8 cellular contexts compared by ENCODE assay signal in genomic region chr19:58572818-58573657, GRCh38. TPM values are rescaled to one million over a fixed set of nuclear protein-coding genes. Genes with fewer than 3 reads are reported as not detected.
DNase-seq lines count a peak whose midpoint lies in the region; ATAC-seq, FAIRE-seq and TF ChIP-seq lines count a peak whose summit lies in the region.

Gene MZF1 (minus strand): TSS chr19:58573335. CDS start chr19:58571389, 1,946 bp downstream.

- peaks cover 17% of the 10 kb centered on the region for H3K4me1 Mint-ChIP-seq in GM23338
- H3K4me1 Mint-ChIP-seq in activated T-helper 17 cell treated with anti-CD3 and anti-CD28 coated beads, Interleukin-2, amount 50 U/mL, for 72 hours: peaks cover 36% of the 10 kb centered on the region

- WGBS in thyroid gland, 2 donors: 0% methylated on average over 55 to 57 of the region's 75 CpGs

- H3K36me3 ChIP-seq in GM23338 (ENCODE audit: insufficient read depth) (no peaks in the 10 kb centered on the region), MG63 (peaks cover 36% of the 10 kb centered on the region), osteoblast (ENCODE audit: insufficient read depth, low read length) (peaks cover 6% of the 10 kb centered on the region), thyroid gland (peaks cover 13 to 14% of the 10 kb centered on the region in 2 donors)

- H3K27me3 Mint-ChIP-seq in GM23338 (ENCODE audit: insufficient read depth, low read depth, poor library complexity): peaks cover 15% of the 10 kb centered on the region
- no peaks in the 10 kb centered on the region for H3K27me3 Mint-ChIP-seq in activated T-helper 17 cell treated with anti-CD3 and anti-CD28 coated beads, Interleukin-2, amount 50 U/mL, for 72 hours

- no peaks in the 10 kb centered on the region for H3K27me3 ChIP-seq in GM23338 (ENCODE audit: insufficient read depth)
- H3K27me3 ChIP-seq in MG63: no peaks in the 10 kb centered on the region
- no peaks in the 10 kb centered on the region for H3K27me3 ChIP-seq in osteoblast (ENCODE audit: insufficient read depth, low read length)
- no peaks in the 10 kb centered on the region for H3K27me3 ChIP-seq in thyroid gland

- peaks cover 15% of the 10 kb centered on the region for H3K36me3 Mint-ChIP-seq in GM23338 (ENCODE audit: low read depth)
- H3K36me3 Mint-ChIP-seq in activated T-helper 17 cell treated with anti-CD3 and anti-CD28 coated beads, Interleukin-2, amount 50 U/mL, for 72 hours (ENCODE audit: low read depth): peaks cover 54% of the 10 kb centered on the region

- H3K27ac ChIP-seq in GM23338 (ENCODE audit: low read depth) (peak within 1 kb of the TSS; percentile 96), osteoblast (ENCODE audit: low read depth, low read length) (peak within 1 kb of the TSS; percentile 93), thyroid gland (peak within 1 kb of the TSS; percentile 88 to 98 (median 93))

- H3F3A ChIP-seq in GM23338 (replicated peaks; ENCODE audit: low read depth): peaks cover 11% of the 10 kb centered on the region

- H3K9me3 ChIP-seq in MG63 (no peaks in the 10 kb centered on the region), osteoblast (ENCODE audit: low read depth, low read length) (no peaks in the 10 kb centered on the region), thyroid gland (no peaks in the 10 kb centered on the region)

- H3K4me1 ChIP-seq in GM23338 (ENCODE audit: insufficient read depth) (peaks cover 12% of the 10 kb centered on the region), osteoblast (ENCODE audit: insufficient read depth, low read length) (peaks cover 13% of the 10 kb centered on the region), thyroid gland (peaks cover 17 to 19% of the 10 kb centered on the region in 2 donors)

- peak within 1 kb of the TSS; percentile 95 for H3K4me3 Mint-ChIP-seq in GM23338
- H3K4me3 Mint-ChIP-seq in activated T-helper 17 cell treated with anti-CD3 and anti-CD28 coated beads, Interleukin-2, amount 50 U/mL, for 72 hours: peak within 1 kb of the TSS; percentile 94

- DNase-seq in EL (peak; percentile 100), GM23338 (ENCODE audit: low spot score) (peak; percentile 100), MG63 (peak; percentile 100), frontal cortex (ENCODE audit: low spot score in 2 of 2) (peak; percentile 97 to 99), osteoblast (ENCODE audit: insufficient read length, low spot score, missing footprints) (peak; percentile 99), thyroid gland (peak; percentile 100), hypothalamus (lab: John Stamatoyannopoulos, UW) (no peak)

- TF ChIP-seq POLR2A in thyroid gland (IDR thresholded peaks at IDR 0.05): peak in 1 of 2 donors; percentile 63

- H3K9me3 Mint-ChIP-seq in GM23338: no peaks in the 10 kb centered on the region; the same call in 1 of the 3 replicates
- H3K9me3 Mint-ChIP-seq in activated T-helper 17 cell treated with anti-CD3 and anti-CD28 coated beads, Interleukin-2, amount 50 U/mL, for 72 hours: no peaks in the 10 kb centered on the region

- intact Hi-C loops in thyroid gland (cut with DNase I): no loop called here

- H2AFZ ChIP-seq in GM23338 (peak within 1 kb of the TSS; percentile 52), osteoblast (ENCODE audit: low read length) (peak within 1 kb of the TSS; percentile 92)

- H4K20me1 ChIP-seq in GM23338 (replicated peaks; ENCODE audit: insufficient read depth) (0 out of 2 replicates have a peak, but pooled peaks cover 3% of the 10 kb centered on the region), osteoblast (ENCODE audit: insufficient read depth, low read length) (no peaks in the 10 kb centered on the region)

- H3K4me2 ChIP-seq in GM23338 (peak within 1 kb of the TSS; percentile 81), osteoblast (ENCODE audit: insufficient read depth, low read length) (peak within 1 kb of the TSS; percentile 90)

- peak; percentile 79 for FAIRE-seq in frontal cortex (lab: Jason Lieb, UNC)

- peak within 1 kb of the TSS; percentile 63 for H3K4me3 ChIP-seq in GM23338
- H3K4me3 ChIP-seq in MG63: peak within 1 kb of the TSS; percentile 85
- H3K4me3 ChIP-seq in osteoblast (ENCODE audit: insufficient read depth, low read length): peak within 1 kb of the TSS; percentile 82
- peak within 1 kb of the TSS; percentile 20 to 72 (median 21) for H3K4me3 ChIP-seq in thyroid gland (replicated peaks in 1 of 3)

- peak; percentile 66 for ATAC-seq in GM23338
- peak; percentile 73 for ATAC-seq in activated T-helper 17 cell treated with anti-CD3 and anti-CD28 coated beads, Interleukin-2, amount 50 U/mL, for 72 hours (replicated peaks)

- H3K79me2 ChIP-seq in GM23338 (replicated peaks; ENCODE audit: insufficient read depth) (peaks cover 12% of the 10 kb centered on the region; the same call in 1 of the 2 replicates), osteoblast (ENCODE audit: insufficient read depth, low read length) (peaks cover 27% of the 10 kb centered on the region)

- no peaks in the 10 kb centered on the region for H3K9me2 ChIP-seq in GM23338 (ENCODE audit: insufficient read depth)

- H3K27ac Mint-ChIP-seq in GM23338: peak within 1 kb of the TSS; percentile 100
- H3K27ac Mint-ChIP-seq in activated T-helper 17 cell treated with anti-CD3 and anti-CD28 coated beads, Interleukin-2, amount 50 U/mL, for 72 hours: peak within 1 kb of the TSS; percentile 100

- no peak; a peak in 1 of 4 replicates for TF ChIP-seq CTCF in GM23338 (conservative IDR thresholded peaks at IDR 0.05; ENCODE audit: low read depth in 2 of 2)
- peak; percentile 16 for TF ChIP-seq CTCF in osteoblast (IDR thresholded peaks at IDR 0.05; ENCODE audit: extremely low read depth, low read depth, low read length)
- TF ChIP-seq CTCF in thyroid gland (IDR thresholded peaks at IDR 0.05): peak in 4 of 6 experiments; percentile 5 to 32 (median 20)

TF ChIP-seq in GM23338, 12 proteins besides CTCF, POLR2A, EP300 and RAD21:
- no peak for TF ChIP-seq NANOG (IDR thresholded peaks at IDR 0.05; ENCODE audit: borderline replicate concordance)
- TF ChIP-seq ZNF114 (CRISPR knock-in tag; IDR thresholded peaks at IDR 0.05): no peak
- peak; percentile 97 for TF ChIP-seq CREB1 (CRISPR knock-in tag; IDR thresholded peaks at IDR 0.05; ENCODE audit: low read depth)
- TF ChIP-seq ETS1 (IDR thresholded peaks at IDR 0.05): peak; percentile 68
- no peak for TF ChIP-seq EZH2 (IDR thresholded peaks at IDR 0.05; ENCODE audit: low read depth, unreplicated experiment)
- TF ChIP-seq POLR2AphosphoS5 (IDR thresholded peaks at IDR 0.05; ENCODE audit: low read depth): peak; percentile 61
- TF ChIP-seq STAT1 (IDR thresholded peaks at IDR 0.05; ENCODE audit: unreplicated experiment): no peak
- no peak for TF ChIP-seq ZNF331 (CRISPR knock-in tag; IDR thresholded peaks at IDR 0.05; ENCODE audit: low read depth)

RNA-seq across cellular contexts. Expression of gene MZF1, which starts in this region (rescaled TPM):
- total RNA-seq in GM23338 (2014; rRNA removed; shearing (Covaris generic)): 17.8 and 21.8 TPM in 2 replicates
- 10.2 and 10.8 TPM in 2 replicates for polyA plus RNA-seq in GM23338 (2016; fragmentation: Nextera tagmentation; extraction: Ambion mirVana)
- 9.4 and 23.8 TPM in 2 replicates for total RNA-seq in MG63 (2014; rRNA removed; shearing (Covaris generic); ENCODE audit: low replicate concordance)
- total RNA-seq in activated T-helper 17 cell treated with anti-CD3 and anti-CD28 coated beads, Interleukin-2, amount 50 U/mL, for 72 hours: 10 to 100 TPM; 26.6 to 57.9 TPM
- total RNA-seq in frontal cortex: 11.0 TPM
- 22.7 and 23.9 TPM in 2 replicates for total RNA-seq in osteoblast
- total RNA-seq in thyroid gland: 10 to 100 TPM; 55.0 to 82.7 (median 70.5) TPM

Comparison
In these comparisons a context has a peak if more than half of its experiments do, and no peak if none do; other contexts are left out.
1. DNase-seq: peak in EL (single experiment), GM23338 (single experiment), MG63 (single experiment), frontal cortex (2 of 2), osteoblast (single experiment) and thyroid gland (2 of 2); none in hypothalamus (0 of 51).
2. H3K4me3 ChIP-seq: peak in every context shown above with its lines; median percentile 85 in MG63; 82 in osteoblast; 63 in GM23338; 21 in thyroid gland.
3. CTCF ChIP-seq: peak in osteoblast (single experiment) and thyroid gland (4 of 6); none in GM23338 (0 of 2).
4. Peak in every context shown above with its lines, with median percentiles within 50 percentile points of each other: H3K27ac ChIP-seq.